23 cellular contexts compared by ENCODE assay signal in genomic region chr10:86266446-86267242, GRCh38.
DNase-seq lines count a peak whose midpoint lies in the region; ATAC-seq and TF ChIP-seq lines count a peak whose summit lies in the region.
"Had no signal": no experiment of that assay in that cellular context is flagged by ENCODE, and none has a peak within 500 bp of the region (broad histone marks: within the 10 kb centered on the region; RNA-seq: fewer than 3 reads in every experiment).

No MANE protein-coding gene starts in this region.

- H3K4me3 ChIP-seq in BLaER1 (no peak overlapping the region), RWPE2 (ENCODE audit: severe bottlenecking) (no peak overlapping the region), stomach (no peak overlapping the region)
- H3K4me3 ChIP-seq: adrenal gland had no signal

- peaks cover 6% of the 10 kb centered on the region for H3K9me3 ChIP-seq in BLaER1
- H3K9me3 ChIP-seq in RWPE2 (ENCODE audit: severe bottlenecking), result no peaks in the 10 kb centered on the region
- no peaks in the 10 kb centered on the region for H3K9me3 ChIP-seq in stomach
- H3K9me3 ChIP-seq: adrenal gland had no signal

- H3K36me3 ChIP-seq in BLaER1 (no peaks in the 10 kb centered on the region), RWPE2 (ENCODE audit: low read depth) (no peaks in the 10 kb centered on the region), stomach (no peaks in the 10 kb centered on the region)
- H3K36me3 ChIP-seq: adrenal gland, brain microvascular endothelial cell had no signal

- no peak for TF ChIP-seq EP300 in stomach (IDR thresholded peaks at IDR 0.05)

- no peak overlapping the region for H3K9ac ChIP-seq in BLaER1

- TF ChIP-seq POLR2A in stomach (IDR thresholded peaks at IDR 0.05), result no peak

- ATAC-seq in RWPE2 (ENCODE audit: low read depth) (no peak), HG03095 (IDR thresholded peaks at IDR 0.05; ENCODE audit: unreplicated experiment) (no peak), GM19395 (IDR thresholded peaks at IDR 0.05; ENCODE audit: unreplicated experiment) (no peak)
- ATAC-seq: effector memory CD8-positive, alpha-beta T cell; left cardiac atrium had no signal

- H3K27me3 ChIP-seq in BLaER1, result no peaks in the 10 kb centered on the region; the same call in 1 of the 2 replicates
- H3K27me3 ChIP-seq in RWPE2 (ENCODE audit: insufficient read depth, poor library complexity, severe bottlenecking), result peaks cover 8% of the 10 kb centered on the region
- peaks cover 0 to 53% (median 10%) of the 10 kb centered on the region in 3 donors for H3K27me3 ChIP-seq in stomach
- H3K27me3 ChIP-seq: brain microvascular endothelial cell had no signal

- no peak overlapping the region for H3K27ac ChIP-seq in BLaER1
- H3K27ac ChIP-seq in RWPE2 (ENCODE audit: poor library complexity, severe bottlenecking), result no peak overlapping the region
- H3K27ac ChIP-seq in stomach, result no peak overlapping the region
- H3K27ac ChIP-seq: adrenal gland, brain microvascular endothelial cell, C4-2B had no signal

- intact Hi-C loops in stomach (cut with DNase I; ENCODE audit: low total_unique reads), result no loop called here

- 81 to 93% (median 89%) methylated on average over 7 of the region's 7 CpGs for WGBS in stomach, 5 donors

- no peaks in the 10 kb centered on the region for H4K20me1 ChIP-seq in BLaER1

- peak overlapping the region; percentile 46 for H3K4me2 ChIP-seq in BLaER1

- DNase-seq in RWPE2 (ENCODE audit: low spot score) (peak; percentile 14), mesenteric fat pad (ENCODE audit: low spot score) (peak; percentile 30), stomach (peak; percentile 17), nucleus accumbens (lab: John Stamatoyannopoulos, UW) (no peak)
- no peak for DNase-seq in activated CD4-positive, CD25-positive, alpha-beta regulatory T cell treated with anti-CD3 and anti-CD28 coated beads, Interleukin-2, amount 50 U/mL, for 72 hours
- DNase-seq: activated CD4-positive, alpha-beta T cell treated with anti-CD3 and anti-CD28 coated beads for 1 hour; activated naive CD4-positive, alpha-beta T cell treated with Interleukin-2 at 50 U/mL for 16 hours; activated T-cell treated with anti-CD3 and anti-CD28 coated beads, Interleukin-2, amount 50 U/mL, for 48 hours; brain microvascular endothelial cell; effector memory CD8-positive, alpha-beta T cell; foreskin fibroblast; KBM-7; left cardiac atrium; mammary epithelial cell; NCI-H1417 treated with DMSO at 0.1 percent for 48 hours; NCI-H2107; NCI-H748 treated with DMSO at 0.1 percent for 48 hours; stimulated activated CD8-positive, alpha-beta memory T cell treated with anti-CD3 and anti-CD28 coated beads, Interleukin-4, amount 100 ng/mL, for 48 hours had no signal

- H3K4me1 ChIP-seq in BLaER1, result peaks cover 28% of the 10 kb centered on the region
- H3K4me1 ChIP-seq in RWPE2 (ENCODE audit: insufficient read depth, poor library complexity, severe bottlenecking), result no peaks in the 10 kb centered on the region
- H3K4me1 ChIP-seq in stomach, result peaks cover 10 to 20% (median 14%) of the 10 kb centered on the region in 4 donors

- no peak for TF ChIP-seq CTCF in RWPE2 (IDR thresholded peaks at IDR 0.05; ENCODE audit: poor library complexity, severe bottlenecking)
- TF ChIP-seq CTCF in stomach (IDR thresholded peaks at IDR 0.05), result no peak

Comparison
In these comparisons a context has a peak if more than half of its experiments do, and no peak if none do; other contexts are left out.
1. DNase-seq: peak in RWPE2 (single experiment), mesenteric fat pad (single experiment) and stomach (single experiment); none in nucleus accumbens (0 of 56) and activated CD4-positive, CD25-positive, alpha-beta regulatory T cell treated with anti-CD3 and anti-CD28 coated beads, Interleukin-2, amount 50 U/mL, for 72 hours (single experiment).